In genomic region chr20:46027245-46027853, GRCh38 we compare ENCODE assay signal across 10 cellular contexts. TPM values are rescaled to one million over a fixed set of nuclear protein-coding genes. Genes with fewer than 3 reads are reported as not detected.
DNase-seq lines count a peak whose midpoint lies in the region; ATAC-seq, FAIRE-seq and TF ChIP-seq lines count a peak whose summit lies in the region.
"Had no signal": no experiment of that assay in that cellular context is flagged by ENCODE, and none has a peak within 500 bp of the region (broad histone marks: within the 10 kb centered on the region; RNA-seq: fewer than 3 reads in every experiment).

No MANE protein-coding gene starts in this region.

- H3K9me3 Mint-ChIP-seq in T-helper 2 cell treated with Interferon-gamma antibody and Interleukin-4, amounts not matched to agents 5 μg/mL and 100 μg/mL, for 36 hours, result no peaks in the 10 kb centered on the region

- peaks cover 7% of the 10 kb centered on the region for H3K4me1 Mint-ChIP-seq in T-helper 2 cell treated with Interferon-gamma antibody and Interleukin-4, amounts not matched to agents 5 μg/mL and 100 μg/mL, for 36 hours (ENCODE audit: low read depth)

- no peaks in the 10 kb centered on the region for H3K9me3 ChIP-seq in psoas muscle

- ATAC-seq in psoas muscle (no peak), GM18519 (IDR thresholded peaks at IDR 0.05; ENCODE audit: low FRiP score, unreplicated experiment) (no peak)

- DNase-seq in AG09309 (ENCODE audit: low read depth) (peak; percentile 16), H54 (ENCODE audit: insufficient read length, low spot score) (peak; percentile 70), T1000 (lab: John Stamatoyannopoulos, UW) (peak; percentile 56), globus pallidus (ENCODE audit: low spot score) (peak; percentile 29), NCI-H2081 (lab: John Stamatoyannopoulos, UW) (no peak), psoas muscle (no peak)
- DNase-seq in T-helper 2 cell treated with Interferon-gamma antibody and Interleukin-4, amounts not matched to agents 5 μg/mL and 100 μg/mL, for 36 hours (ENCODE audit: low spot score), result no peak

- no peaks in the 10 kb centered on the region for H3K4me1 ChIP-seq in psoas muscle

- H3K4me3 Mint-ChIP-seq in T-helper 2 cell treated with Interferon-gamma antibody and Interleukin-4, amounts not matched to agents 5 μg/mL and 100 μg/mL, for 36 hours, result no peak overlapping the region

- H3K27me3 ChIP-seq in psoas muscle (ENCODE audit: insufficient read depth in 3 of 3, low read length in 2 of 3), result peaks cover 4 to 92% (median 34%) of the 10 kb centered on the region in 3 donors

- no peak overlapping the region for H3K27ac ChIP-seq in psoas muscle

- no peak overlapping the region for H3K4me3 ChIP-seq in AG09309 (ENCODE audit: control insufficient read depth, low read depth, low read length)
- H3K4me3 ChIP-seq in psoas muscle, result no peak overlapping the region

- no peak for FAIRE-seq in H54 (lab: Jason Lieb, UNC)
- FAIRE-seq: GM18507 had no signal

- TF ChIP-seq POLR2A in H54 (IDR thresholded peaks at IDR 0.05; ENCODE audit: low read depth, low read length), result no peak

- H3K27ac Mint-ChIP-seq in T-helper 2 cell treated with Interferon-gamma antibody and Interleukin-4, amounts not matched to agents 5 μg/mL and 100 μg/mL, for 36 hours, result no peak overlapping the region

- no peaks in the 10 kb centered on the region for H3K36me3 ChIP-seq in psoas muscle (ENCODE audit: insufficient read depth in 1 of 2, low read depth in 1 of 2)

- WGBS in psoas muscle, 3 donors, result 7 to 10% (median 7%) methylated on average over 4 of the region's 4 CpGs

- H3K27me3 Mint-ChIP-seq in T-helper 2 cell treated with Interferon-gamma antibody and Interleukin-4, amounts not matched to agents 5 μg/mL and 100 μg/mL, for 36 hours (ENCODE audit: low read depth), result peaks cover 40% of the 10 kb centered on the region

- intact Hi-C loops in psoas muscle (cut with DNase I), result loop anchor here in 1 of 2 donors (10.0 kb wide), 1 partner anchor 127 kb away; no protein-coding TSS in a partner anchor

- peaks cover 1% of the 10 kb centered on the region for H3K36me3 Mint-ChIP-seq in T-helper 2 cell treated with Interferon-gamma antibody and Interleukin-4, amounts not matched to agents 5 μg/mL and 100 μg/mL, for 36 hours (ENCODE audit: low read depth)

- TF ChIP-seq CTCF in AG09309 (IDR thresholded peaks at IDR 0.05; ENCODE audit: control insufficient read depth, insufficient read depth, low read depth, low read length, missing control alignments) (no peak), psoas muscle (IDR thresholded peaks at IDR 0.05) (no peak)

RNA-seq across cellular contexts. Expression of gene SLC12A5, which starts 1.7 kb away (rescaled TPM):
- total RNA-seq in psoas muscle, result not detected
- under 1 TPM in 1 of 3 donors, not detected in 2; 0.29 TPM for polyA plus RNA-seq in psoas muscle
- total RNA-seq: kidney epithelial cell had no signal

RNA-seq across cellular contexts. Expression of gene MMP9, which starts 18.6 kb away (rescaled TPM):
- 1 to 10 TPM in 1 of 4 donors, under 1 TPM in 3; 0.30 to 1.2 (median 0.53) TPM for total RNA-seq in psoas muscle
- polyA plus RNA-seq in psoas muscle, result under 1 TPM; 0.07 to 0.20 (median 0.19) TPM

RNA-seq across cellular contexts. Expression of gene ZNF335, which starts 55.3 kb away (rescaled TPM):
- 10 to 100 TPM; 10.2 to 11.5 (median 10.9) TPM for total RNA-seq in psoas muscle
- 1 to 10 TPM; 6.9 to 9.0 (median 7.2) TPM for polyA plus RNA-seq in psoas muscle

Comparison
In these comparisons a context has a peak if more than half of its experiments do, and no peak if none do; other contexts are left out.
1. DNase-seq: peak in AG09309 (single experiment), H54 (single experiment), T1000 (single experiment) and globus pallidus (single experiment); none in T-helper 2 cell treated with Interferon-gamma antibody and Interleukin-4, amounts not matched to agents 5 μg/mL and 100 μg/mL, for 36 hours (single experiment), NCI-H2081 (0 of 2) and psoas muscle (0 of 2).